ENCODE assay signal across 14 cellular contexts in genomic region chr14:99566009-99566389, GRCh38. TPM values are rescaled to one million over a fixed set of nuclear protein-coding genes. Genes with fewer than 3 reads are reported as not detected.
DNase-seq lines count a peak whose midpoint lies in the region; ATAC-seq and TF ChIP-seq lines count a peak whose summit lies in the region.
"Had no signal": no experiment of that assay in that cellular context is flagged by ENCODE, and none has a peak within 500 bp of the region (broad histone marks: within the 10 kb centered on the region; RNA-seq: fewer than 3 reads in every experiment).

No MANE protein-coding gene starts in this region.

- no peak overlapping the region for H2AFZ ChIP-seq in hepatocyte

- H3K9me2 ChIP-seq in hepatocyte (replicated peaks; ENCODE audit: insufficient read depth) = no peaks in the 10 kb centered on the region

- H3K4me3 ChIP-seq in heart right ventricle = no peak overlapping the region
- no peak overlapping the region for H3K4me3 ChIP-seq in WERI-Rb-1 (ENCODE audit: low read depth, low read length)
- H3K4me3 ChIP-seq in hepatocyte = no peak overlapping the region
- H3K4me3 ChIP-seq in uterus = no peak overlapping the region
- no peak overlapping the region for H3K4me3 ChIP-seq in colonic mucosa

- peak overlapping the region; percentile 32 for H3K4me2 ChIP-seq in hepatocyte

- no peak for TF ChIP-seq POLR2A in uterus (IDR thresholded peaks at IDR 0.05)

- POLR2A ChIA-PET in GM10248 (lab: Yijun Ruan, JAX) = no interaction called here

- DNase-seq in heart right ventricle = no peak
- DNase-seq in cardiac septum (ENCODE audit: low spot score) = no peak
- DNase-seq in WERI-Rb-1 = no peak
- no peak for DNase-seq in hepatocyte (ENCODE audit: low spot score)
- DNase-seq in uterus = no peak
- no peak for DNase-seq in GM10248 (ENCODE audit: extremely low spot score)
- no peak for DNase-seq in colonic mucosa
- DNase-seq: activated CD4-positive, alpha-beta T cell treated with anti-CD3 and anti-CD28 coated beads, Interleukin-2, amount 10 ng/mL, durations not matched to agents 24 days and 14 days; activated effector memory CD4-positive, alpha-beta T cell treated with anti-CD3 and anti-CD28 coated beads, Interleukin-2, amount 50 U/mL, for 16 hours; GDM1; mesenchymal stem cell; NCI-H1694 treated with DMSO at 0.1 percent for 48 hours; posterior cingulate gyrus had no signal

- H3K9ac ChIP-seq in colonic mucosa (ENCODE audit: low read depth in 2 of 2, low read length in 2 of 2) = no peak overlapping the region

- peaks cover 29 to 100% (median 83%) of the 10 kb centered on the region in 9 donors for H3K4me1 ChIP-seq in heart right ventricle
- peaks cover 91% of the 10 kb centered on the region for H3K4me1 ChIP-seq in hepatocyte (ENCODE audit: insufficient read depth)
- H3K4me1 ChIP-seq in uterus = peaks cover 18 to 44% of the 10 kb centered on the region in 2 donors
- peaks cover 29% of the 10 kb centered on the region for H3K4me1 ChIP-seq in colonic mucosa

- H3K9me3 ChIP-seq in heart right ventricle (no peaks in the 10 kb centered on the region), WERI-Rb-1 (ENCODE audit: severe bottlenecking) (no peaks in the 10 kb centered on the region), hepatocyte (ENCODE audit: low read depth) (no peaks in the 10 kb centered on the region), uterus (no peaks in the 10 kb centered on the region), colonic mucosa (no peaks in the 10 kb centered on the region)

- peaks cover 16% of the 10 kb centered on the region for H4K20me1 ChIP-seq in hepatocyte (ENCODE audit: insufficient read depth, poor library complexity, severe bottlenecking)

- intact Hi-C loops in heart right ventricle (cut with DNase I) = loop anchor here in 2 of 10 donors (5.0 kb wide), 1 partner anchor 36 kb away; the partner anchor contains the start of gene CCDC85C (in 2 of the 2)
- intact Hi-C loops in cardiac septum (cut with DNase I) = no loop called here
- intact Hi-C loops in uterus (cut with DNase I; ENCODE audit: low total_unique reads) = no loop called here
- intact Hi-C loops in colonic mucosa (cut with DNase I) = no loop called here

- ATAC-seq in heart right ventricle (no peak), GM21737 (IDR thresholded peaks at IDR 0.05; ENCODE audit: unreplicated experiment) (no peak)

- H3K79me2 ChIP-seq in hepatocyte = peaks cover 96% of the 10 kb centered on the region

- H3K27ac ChIP-seq in heart right ventricle = peak overlapping the region in 6 of 10 donors; percentile 20 to 81 (median 57)
- H3K27ac ChIP-seq in WERI-Rb-1 = peak overlapping the region; percentile 89
- peak overlapping the region; percentile 28 for H3K27ac ChIP-seq in hepatocyte
- peak overlapping the region; percentile 75 to 85 for H3K27ac ChIP-seq in uterus
- no peak overlapping the region for H3K27ac ChIP-seq in colonic mucosa

- no peak for TF ChIP-seq CTCF in heart right ventricle (IDR thresholded peaks at IDR 0.05)
- TF ChIP-seq CTCF in WERI-Rb-1 (IDR thresholded peaks at IDR 0.05; ENCODE audit: low read depth, low read length) = no peak
- no peak for TF ChIP-seq CTCF in hepatocyte (IDR thresholded peaks at IDR 0.05; ENCODE audit: poor library complexity)
- TF ChIP-seq CTCF in uterus (IDR thresholded peaks at IDR 0.05) = no peak
- TF ChIP-seq CTCF in GM10248 (IDR thresholded peaks at IDR 0.05; ENCODE audit: control extremely low read depth, extremely low read depth, low read depth, missing control alignments) = no peak
- TF ChIP-seq CTCF in colonic mucosa (IDR thresholded peaks at IDR 0.05) = no peak

- 51% methylated on average over 7 of the region's 7 CpGs for WGBS in heart right ventricle, 2 donors
- 69% methylated on average over 7 of the region's 7 CpGs for WGBS in hepatocyte (ENCODE audit: low lambda C conversion rate, missing lambda C conversion rate)

- H3K36me3 ChIP-seq in heart right ventricle (no peaks in the 10 kb centered on the region), WERI-Rb-1 (peaks cover 3% of the 10 kb centered on the region; the same call in 1 of the 2 replicates), hepatocyte (replicated peaks; ENCODE audit: insufficient read depth, low read depth) (no peaks in the 10 kb centered on the region), uterus (no peaks in the 10 kb centered on the region), colonic mucosa (no peaks in the 10 kb centered on the region)

- H3K27me3 ChIP-seq in heart right ventricle (no peaks in the 10 kb centered on the region), WERI-Rb-1 (ENCODE audit: insufficient read depth, low read depth, severe bottlenecking) (no peaks in the 10 kb centered on the region), hepatocyte (no peaks in the 10 kb centered on the region), uterus (no peaks in the 10 kb centered on the region), colonic mucosa (no peaks in the 10 kb centered on the region)

- CTCF ChIA-PET in GM10248 (lab: Yijun Ruan, JAX) = interaction anchor here (1.2 kb wide), 1 partner anchor 16 kb away, joined by 4 read pairs; no protein-coding TSS in a partner anchor

RNA-seq across cellular contexts. Expression of gene CCDC85C, which starts 38.0 kb away (rescaled TPM):
- total RNA-seq in heart right ventricle (10 to 100 TPM; 28.7 to 50.2 (median 32.1) TPM), cardiac septum (21.4 TPM), hepatocyte (32.8 and 37.8 TPM in 2 replicates), uterus (10 to 100 TPM in 2 of 4 donors, 1 to 10 TPM in 1, under 1 TPM in 1; 0.88 to 56.3 (median 13.6) TPM), colonic mucosa (10 to 100 TPM; 54.0 to 73.4 TPM)
- polyA plus RNA-seq in heart right ventricle (10 to 100 TPM in 1 of 2 donors, 1 to 10 TPM in 1; 9.0 to 23.8 TPM), hepatocyte (33.8 and 47.2 TPM in 2 replicates)
